In genomic region chr16:77836801-77837200, GRCh38 we compare ENCODE assay signal across 28 cellular contexts. TPM values are rescaled to one million over a fixed set of nuclear protein-coding genes. Genes with fewer than 3 reads are reported as not detected.
"Had no signal": no experiment of that assay in that cellular context is flagged by ENCODE, and none has a peak within 500 bp of the region (broad histone marks: within the 10 kb centered on the region; RNA-seq: fewer than 3 reads in every experiment).

No MANE protein-coding gene starts in this region.

- FAIRE-seq: endometrium, islet of Langerhans, keratinocyte had no signal

- H3K9me3 Mint-ChIP-seq: dendritic cell treated with granulocyte-macrophage colony-stimulating factor and Interleukin-4, amounts not matched to agents 40 ng/mL and 50 ng/mL, for 4 days; effector memory CD8-positive, alpha-beta T cell; endodermal cell; mesothelial cell of epicardium; naive B cell had no signal

- H3K27me3 ChIP-seq: colonic mucosa, esophagus squamous epithelium, gastrocnemius medialis, heart right ventricle, left lung had no signal

- ATAC-seq: effector memory CD8-positive, alpha-beta T cell; esophagus mucosa; gastrocnemius medialis; heart right ventricle; left cardiac atrium; left lung; left ventricle myocardium superior; lower lobe of right lung had no signal

- H3K4me3 ChIP-seq: colonic mucosa, esophagus squamous epithelium, gastrocnemius medialis, heart right ventricle, left lung, lower lobe of right lung, mucosa of descending colon had no signal

- H3K4me1 ChIP-seq: colonic mucosa, esophagus squamous epithelium, gastrocnemius medialis, left lung, lower lobe of right lung had no signal

- H3K9me3 ChIP-seq: colonic mucosa, esophagus squamous epithelium, gastrocnemius medialis, heart right ventricle, left lung, lower lobe of right lung, mucosa of descending colon had no signal

- H3K27ac ChIP-seq: colonic mucosa, epithelial cell of prostate, esophagus squamous epithelium, gastrocnemius medialis, heart right ventricle, left lung, lower lobe of right lung had no signal

- H3K36me3 Mint-ChIP-seq: mesothelial cell of epicardium, naive B cell had no signal

- H3K27ac Mint-ChIP-seq: dendritic cell treated with granulocyte-macrophage colony-stimulating factor and Interleukin-4, amounts not matched to agents 40 ng/mL and 50 ng/mL, for 4 days; effector memory CD8-positive, alpha-beta T cell; endodermal cell; naive B cell had no signal

- H3K4me3 Mint-ChIP-seq: dendritic cell treated with granulocyte-macrophage colony-stimulating factor and Interleukin-4, amounts not matched to agents 40 ng/mL and 50 ng/mL, for 4 days; effector memory CD8-positive, alpha-beta T cell; endodermal cell; mesothelial cell of epicardium; naive B cell had no signal

- DNase-seq: colonic mucosa; cortex of kidney; effector CD8-positive, alpha-beta T cell; effector memory CD8-positive, alpha-beta T cell; endodermal cell; erythroblast; esophagus squamous epithelium; foreskin fibroblast; foreskin melanocyte; gastrocnemius medialis; glutamatergic neuron; head of caudate nucleus; heart right ventricle; hippocampal formation; left cardiac atrium; left lung; left ventricle myocardium superior; lower lobe of right lung; naive B cell had no signal

- H3K36me3 ChIP-seq: colonic mucosa, esophagus squamous epithelium, gastrocnemius medialis, heart right ventricle, left lung, lower lobe of right lung had no signal

RNA-seq across cellular contexts. Expression of gene VAT1L, which starts 48.4 kb away (rescaled TPM):
- total RNA-seq: myocyte had no signal
- polyA plus RNA-seq: keratinocyte had no signal
